Comparison of ENCODE assay signal across 1 cellular context in genomic region chr13:50275392-50276063, GRCh38.
TF ChIP-seq lines count a peak whose summit lies in the region.

No MANE protein-coding gene starts in this region.

TF ChIP-seq in HepG2, 621 proteins besides CTCF, POLR2A, EP300 and RAD21 (continued from another document):
- TF ChIP-seq, protein P1, sequence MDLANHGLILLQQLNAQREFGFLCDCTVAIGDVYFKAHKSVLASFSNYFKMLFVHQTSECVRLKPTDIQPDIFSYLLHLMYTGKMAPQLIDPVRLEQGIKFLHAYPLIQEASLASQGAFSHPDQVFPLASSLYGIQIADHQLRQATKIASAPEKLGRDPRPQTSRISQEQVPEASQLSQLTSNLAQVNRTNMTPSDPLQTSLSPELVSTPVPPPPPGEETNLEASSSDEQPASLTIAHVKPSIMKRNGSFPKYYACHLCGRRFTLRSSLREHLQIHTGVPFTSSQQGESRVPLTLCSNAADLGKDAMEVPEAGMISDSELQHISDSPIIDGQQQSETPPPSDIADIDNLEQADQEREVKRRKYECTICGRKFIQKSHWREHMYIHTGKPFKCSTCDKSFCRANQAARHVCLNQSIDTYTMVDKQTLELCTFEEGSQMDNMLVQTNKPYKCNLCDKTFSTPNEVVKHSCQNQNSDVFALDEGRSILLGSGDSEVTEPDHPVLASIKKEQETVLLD (CRISPR knock-in tag; IDR thresholded peaks at IDR 0.05; ENCODE audit: low read depth) = no peak
- TF ChIP-seq ZNF180 (CRISPR knock-in tag; IDR thresholded peaks at IDR 0.05; ENCODE audit: borderline replicate concordance, low read depth) = no peak
- no peak for TF ChIP-seq SOX13 (IDR thresholded peaks at IDR 0.05)
- peak in 1 of 2 experiments; percentile 60; a peak in 1 of 4 replicates for TF ChIP-seq SOX13 (CRISPR knock-in tag; conservative IDR thresholded peaks at IDR 0.05 in 1 of 2, IDR thresholded peaks at IDR 0.05 in 1 of 2)
- TF ChIP-seq CCDC6 (CRISPR knock-in tag; IDR thresholded peaks at IDR 0.05) = no peak
- peak; percentile 47; the same call in 1 of the 2 replicates for TF ChIP-seq SOX5 (CRISPR knock-in tag; IDR thresholded peaks at IDR 0.05; ENCODE audit: borderline replicate concordance)
- TF ChIP-seq ARID5B (CRISPR knock-in tag; IDR thresholded peaks at IDR 0.05) = peak; percentile 23; the same call in 1 of the 2 replicates
- TF ChIP-seq FOXA1 (IDR thresholded peaks at IDR 0.05) = no peak
- TF ChIP-seq FOXA1 (CRISPR knock-in tag; IDR thresholded peaks at IDR 0.05) = peak; percentile 75
- TF ChIP-seq ZBTB21 (CRISPR knock-in tag; IDR thresholded peaks at IDR 0.05) = peak; percentile 59; the same call in 1 of the 2 replicates
- no peak for TF ChIP-seq KLF6 (CRISPR knock-in tag; IDR thresholded peaks at IDR 0.05)
- peak; percentile 52 for TF ChIP-seq FOSL2 (CRISPR knock-in tag; IDR thresholded peaks at IDR 0.05)
- TF ChIP-seq, protein P2, sequence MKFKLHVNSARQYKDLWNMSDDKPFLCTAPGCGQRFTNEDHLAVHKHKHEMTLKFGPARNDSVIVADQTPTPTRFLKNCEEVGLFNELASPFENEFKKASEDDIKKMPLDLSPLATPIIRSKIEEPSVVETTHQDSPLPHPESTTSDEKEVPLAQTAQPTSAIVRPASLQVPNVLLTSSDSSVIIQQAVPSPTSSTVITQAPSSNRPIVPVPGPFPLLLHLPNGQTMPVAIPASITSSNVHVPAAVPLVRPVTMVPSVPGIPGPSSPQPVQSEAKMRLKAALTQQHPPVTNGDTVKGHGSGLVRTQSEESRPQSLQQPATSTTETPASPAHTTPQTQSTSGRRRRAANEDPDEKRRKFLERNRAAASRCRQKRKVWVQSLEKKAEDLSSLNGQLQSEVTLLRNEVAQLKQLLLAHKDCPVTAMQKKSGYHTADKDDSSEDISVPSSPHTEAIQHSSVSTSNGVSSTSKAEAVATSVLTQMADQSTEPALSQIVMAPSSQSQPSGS (CRISPR knock-in tag; IDR thresholded peaks at IDR 0.05) = 0 out of 2 replicates have a peak, but pooled peaks have one; percentile 26
- TF ChIP-seq STAG1 (CRISPR knock-in tag; IDR thresholded peaks at IDR 0.05) = peak; percentile 32; the same call in 1 of the 2 replicates
- no peak for TF ChIP-seq ZNF614 (CRISPR knock-in tag; IDR thresholded peaks at IDR 0.05; ENCODE audit: borderline replicate concordance)
- TF ChIP-seq CEBPB (IDR thresholded peaks at IDR 0.05; ENCODE audit: borderline replicate concordance, low read depth, low read length) = peak; percentile 55; the same call in 1 of the 2 replicates
- peak; percentile 36; the same call in 1 of the 2 replicates for TF ChIP-seq BCL6 (CRISPR knock-in tag; IDR thresholded peaks at IDR 0.05)
TF ChIP-seq in HepG2: peak in this region for 16.
